In genomic region chr10:122998934-122999333, GRCh38 we compare ENCODE assay signal across 22 cellular contexts. TPM values are rescaled to one million over a fixed set of nuclear protein-coding genes. Genes with fewer than 3 reads are reported as not detected.
"Had no signal": no experiment of that assay in that cellular context is flagged by ENCODE, and none has a peak within 500 bp of the region (broad histone marks: within the 10 kb centered on the region; RNA-seq: fewer than 3 reads in every experiment).

No MANE protein-coding gene starts in this region.

- H3K9me3 ChIP-seq: ascending aorta, body of pancreas had no signal

- H3K27ac Mint-ChIP-seq: activated CD4-positive, alpha-beta T cell treated with anti-CD3 and anti-CD28 coated beads, Interleukin-2, amount 10 ng/mL, durations not matched to agents 7 days and 5 days; activated T-helper 1 cell treated with anti-CD3 and anti-CD28 coated beads, Interleukin-12 subunit alpha, Interleukin-12 subunit beta, Interleukin-2, Interleukin-4 antibody, amounts not matched to agents 30 ng/mL and 10 ng/mL and 1 ng/mL, durations not matched to agents 14 hours and 24 hours and 36 hours had no signal

- H3K27me3 ChIP-seq: ascending aorta, body of pancreas had no signal

- DNase-seq: activated CD4-positive, alpha-beta memory T cell treated with anti-CD3 and anti-CD28 coated beads for 36 hours; activated CD4-positive, alpha-beta T cell treated with anti-CD3 and anti-CD28 coated beads, Interleukin-2, amount 10 ng/mL, durations not matched to agents 7 days and 5 days; activated CD4-positive, CD25-positive, alpha-beta regulatory T cell; activated CD8-positive, alpha-beta memory T cell treated with anti-CD3 and anti-CD28 coated beads for 24 hours; activated effector memory CD4-positive, alpha-beta T cell treated with Interleukin-2 at 50 U/mL for 16 hours; activated naive CD4-positive, alpha-beta T cell; amniotic stem cell; body of pancreas; Kasumi-1; KBM-7; NCI-H1436 treated with DMSO at 0.1 percent for 48 hours; NCI-H187; NCI-H2081 treated with DMSO at 0.1 percent for 48 hours; NCI-H446; NCI-H524 treated with DMSO at 0.1 percent for 48 hours; NCI-H748 treated with DMSO at 0.1 percent for 48 hours; SIG-M5 had no signal

- H3K4me3 ChIP-seq: ascending aorta, body of pancreas had no signal

- ATAC-seq: body of pancreas had no signal

- H3K27ac ChIP-seq: ascending aorta, body of pancreas, VCaP had no signal

- H3K4me3 Mint-ChIP-seq: activated CD4-positive, alpha-beta memory T cell treated with anti-CD3 and anti-CD28 coated beads for 36 hours; activated CD4-positive, alpha-beta T cell treated with anti-CD3 and anti-CD28 coated beads, Interleukin-2, amount 10 ng/mL, durations not matched to agents 7 days and 5 days; activated naive CD4-positive, alpha-beta T cell treated with anti-CD3 and anti-CD28 coated beads, Interleukin-2, amount 50 U/mL, for 24 hours; activated T-helper 1 cell treated with anti-CD3 and anti-CD28 coated beads, Interleukin-12 subunit alpha, Interleukin-12 subunit beta, Interleukin-2, Interleukin-4 antibody, amounts not matched to agents 30 ng/mL and 10 ng/mL and 1 ng/mL, durations not matched to agents 14 hours and 24 hours and 36 hours; central memory CD8-positive, alpha-beta T cell had no signal

- H3K27me3 Mint-ChIP-seq: activated CD4-positive, alpha-beta memory T cell treated with anti-CD3 and anti-CD28 coated beads for 36 hours; activated CD4-positive, alpha-beta T cell treated with anti-CD3 and anti-CD28 coated beads, Interleukin-2, amount 10 ng/mL, durations not matched to agents 7 days and 5 days; activated naive CD4-positive, alpha-beta T cell treated with anti-CD3 and anti-CD28 coated beads, Interleukin-2, amount 50 U/mL, for 24 hours; central memory CD8-positive, alpha-beta T cell had no signal

- H3K4me1 ChIP-seq: ascending aorta had no signal

- H3K9me3 Mint-ChIP-seq: activated CD4-positive, alpha-beta memory T cell treated with anti-CD3 and anti-CD28 coated beads for 36 hours; activated CD4-positive, alpha-beta T cell treated with anti-CD3 and anti-CD28 coated beads, Interleukin-2, amount 10 ng/mL, durations not matched to agents 7 days and 5 days; activated naive CD4-positive, alpha-beta T cell treated with anti-CD3 and anti-CD28 coated beads, Interleukin-2, amount 50 U/mL, for 24 hours; activated T-helper 1 cell treated with anti-CD3 and anti-CD28 coated beads, Interleukin-12 subunit alpha, Interleukin-12 subunit beta, Interleukin-2, Interleukin-4 antibody, amounts not matched to agents 30 ng/mL and 10 ng/mL and 1 ng/mL, durations not matched to agents 14 hours and 24 hours and 36 hours; central memory CD8-positive, alpha-beta T cell had no signal

RNA-seq across cellular contexts. Expression of gene PSTK, which starts 18.7 kb away (rescaled TPM):
- total RNA-seq: ascending aorta had no signal
